4 cellular contexts compared by ENCODE assay signal in genomic region chr13:52102423-52102822, GRCh38. TPM values are rescaled to one million over a fixed set of nuclear protein-coding genes. Genes with fewer than 3 reads are reported as not detected.
"Had no signal": no experiment of that assay in that cellular context is flagged by ENCODE, and none has a peak within 500 bp of the region (broad histone marks: within the 10 kb centered on the region; RNA-seq: fewer than 3 reads in every experiment).

No MANE protein-coding gene starts in this region.

RNA-seq across cellular contexts. Expression of gene NEK5, which starts 26.4 kb away (rescaled TPM):
- total RNA-seq: LHCN-M2, PC-9, RPMI7951, SJCRH30 had no signal
